16 cellular contexts compared by ENCODE assay signal in the genomic region with DNA sequence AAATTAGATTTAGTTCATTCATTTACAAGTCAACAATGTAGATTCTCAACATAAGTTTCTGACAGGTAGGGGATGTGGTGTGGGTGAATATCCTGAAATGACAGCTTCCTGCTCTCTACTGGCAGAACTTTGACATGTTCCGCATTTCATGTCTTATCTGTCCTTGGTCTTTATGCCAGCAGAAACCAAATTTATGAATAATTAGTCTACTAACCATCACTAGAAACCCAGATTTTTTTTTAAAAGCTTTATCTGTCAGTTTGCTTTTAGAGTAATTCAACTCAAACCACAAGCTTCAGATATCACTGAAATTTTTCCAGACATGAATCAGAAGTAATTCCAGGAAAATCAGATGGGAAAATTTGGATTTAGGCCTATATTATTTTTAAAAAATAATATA. TPM values are rescaled to one million over a fixed set of nuclear protein-coding genes. Genes with fewer than 3 reads are reported as not detected.
DNase-seq lines count a peak whose midpoint lies in the region; ATAC-seq and TF ChIP-seq lines count a peak whose summit lies in the region.
"Had no signal": no experiment of that assay in that cellular context is flagged by ENCODE, and none has a peak within 500 bp of the region (broad histone marks: within the 10 kb centered on the region; RNA-seq: fewer than 3 reads in every experiment).

No MANE protein-coding gene starts in this region.

- H3K4me1 Mint-ChIP-seq in endothelial cell (ENCODE audit: unreplicated experiment) (no peaks in the 10 kb centered on the region), osteocyte (ENCODE audit: unreplicated experiment) (peaks cover 14% of the 10 kb centered on the region)

- no peaks in the 10 kb centered on the region for H3K27me3 ChIP-seq in brain microvascular endothelial cell (replicated peaks)

- H3K27me3 Mint-ChIP-seq in endothelial cell (ENCODE audit: unreplicated experiment) (no peaks in the 10 kb centered on the region), osteocyte (ENCODE audit: unreplicated experiment) (no peaks in the 10 kb centered on the region)
- H3K27me3 Mint-ChIP-seq: CD4-positive, alpha-beta memory T cell; natural killer cell treated with Interleukin-12 subunit alpha and Interleukin-12 subunit beta and Interleukin-15 and Interleukin-18, amount 100 ng/mL, for 72 hours had no signal

- H3K27ac ChIP-seq in brain microvascular endothelial cell = peak overlapping the region; percentile 31
- H3K27ac ChIP-seq: skin epidermis had no signal

- H3K36me3 ChIP-seq in brain microvascular endothelial cell (replicated peaks) = no peaks in the 10 kb centered on the region

- H3K27ac Mint-ChIP-seq in endothelial cell (ENCODE audit: unreplicated experiment) (no peak overlapping the region), osteocyte (ENCODE audit: unreplicated experiment) (no peak overlapping the region)

- H3K4me3 ChIP-seq in brain microvascular endothelial cell (ENCODE audit: low read depth, low read length) = no peak overlapping the region
- H3K4me3 ChIP-seq: skin epidermis had no signal

- in situ Hi-C loops in brain microvascular endothelial cell (cut with HindIII; ENCODE audit: low pct_ligation_motif_present, low sequenced_read_pairs) = loop anchor here (25.0 kb wide), 1 partner anchor 229 kb away; the partner anchor contains the start of gene COPS4

- no peaks in the 10 kb centered on the region for H3K9me3 Mint-ChIP-seq in endothelial cell (ENCODE audit: unreplicated experiment)
- no peaks in the 10 kb centered on the region for H3K9me3 Mint-ChIP-seq in osteocyte (ENCODE audit: unreplicated experiment)
- H3K9me3 Mint-ChIP-seq: CD4-positive, alpha-beta memory T cell; natural killer cell treated with Interleukin-12 subunit alpha and Interleukin-12 subunit beta and Interleukin-15 and Interleukin-18, amount 100 ng/mL, for 72 hours had no signal

- ATAC-seq in GM21529 (IDR thresholded peaks at IDR 0.05; ENCODE audit: unreplicated experiment) (peak; percentile 64), GM21526 (IDR thresholded peaks at IDR 0.05; ENCODE audit: low FRiP score, unreplicated experiment) (no peak)

- peak; percentile 33 for DNase-seq in MV-4-11 (lab: John Stamatoyannopoulos, UW)
- DNase-seq in brain microvascular endothelial cell = no peak
- DNase-seq in NCI-H187 (lab: John Stamatoyannopoulos, UW) = no peak
- DNase-seq in endothelial cell (ENCODE audit: low spot score) = no peak
- no peak for DNase-seq in osteocyte (ENCODE audit: extremely low spot score, unreplicated experiment)
- DNase-seq: activated CD4-positive, CD25-positive, alpha-beta regulatory T cell treated with anti-CD3 and anti-CD28 coated beads, Interleukin-2, amount 50 U/mL, for 72 hours; activated effector memory CD4-positive, alpha-beta T cell treated with anti-CD3 and anti-CD28 coated beads, Interleukin-2, amount 50 U/mL, for 16 hours; KG1; NCI-H2171 treated with DMSO at 0.1 percent for 48 hours; SHP77 treated with DMSO at 0.1 percent for 48 hours had no signal

- H3K36me3 Mint-ChIP-seq in endothelial cell (ENCODE audit: low read depth, unreplicated experiment) = peaks cover 7% of the 10 kb centered on the region
- H3K36me3 Mint-ChIP-seq in osteocyte (ENCODE audit: unreplicated experiment) = peaks cover 10% of the 10 kb centered on the region

- 0 out of 3 replicates have a peak, but pooled peaks have one; percentile 17 for TF ChIP-seq CTCF in GM12872 (IDR thresholded peaks at IDR 0.05; ENCODE audit: insufficient read depth, low read depth, low read length)
- TF ChIP-seq CTCF in brain microvascular endothelial cell (IDR thresholded peaks at IDR 0.05; ENCODE audit: low read depth, low read length, missing control alignments) = no peak
- no peak for TF ChIP-seq CTCF in endothelial cell (IDR thresholded peaks at IDR 0.05; ENCODE audit: unreplicated experiment)
- no peak for TF ChIP-seq CTCF in osteocyte (IDR thresholded peaks at IDR 0.05)

- no peak overlapping the region for H3K4me3 Mint-ChIP-seq in endothelial cell (ENCODE audit: unreplicated experiment)
- H3K4me3 Mint-ChIP-seq in osteocyte (ENCODE audit: unreplicated experiment) = no peak overlapping the region
- H3K4me3 Mint-ChIP-seq: CD4-positive, alpha-beta memory T cell; natural killer cell treated with Interleukin-12 subunit alpha and Interleukin-12 subunit beta and Interleukin-15 and Interleukin-18, amount 100 ng/mL, for 72 hours had no signal

RNA-seq across cellular contexts. Expression of gene COQ2, which starts 17.9 kb away (rescaled TPM):
- total RNA-seq in endothelial cell (ENCODE audit: unreplicated experiment) = 14.1 TPM
- total RNA-seq in osteocyte = 13.1 and 13.5 TPM in 2 replicates
